In the genomic region with DNA sequence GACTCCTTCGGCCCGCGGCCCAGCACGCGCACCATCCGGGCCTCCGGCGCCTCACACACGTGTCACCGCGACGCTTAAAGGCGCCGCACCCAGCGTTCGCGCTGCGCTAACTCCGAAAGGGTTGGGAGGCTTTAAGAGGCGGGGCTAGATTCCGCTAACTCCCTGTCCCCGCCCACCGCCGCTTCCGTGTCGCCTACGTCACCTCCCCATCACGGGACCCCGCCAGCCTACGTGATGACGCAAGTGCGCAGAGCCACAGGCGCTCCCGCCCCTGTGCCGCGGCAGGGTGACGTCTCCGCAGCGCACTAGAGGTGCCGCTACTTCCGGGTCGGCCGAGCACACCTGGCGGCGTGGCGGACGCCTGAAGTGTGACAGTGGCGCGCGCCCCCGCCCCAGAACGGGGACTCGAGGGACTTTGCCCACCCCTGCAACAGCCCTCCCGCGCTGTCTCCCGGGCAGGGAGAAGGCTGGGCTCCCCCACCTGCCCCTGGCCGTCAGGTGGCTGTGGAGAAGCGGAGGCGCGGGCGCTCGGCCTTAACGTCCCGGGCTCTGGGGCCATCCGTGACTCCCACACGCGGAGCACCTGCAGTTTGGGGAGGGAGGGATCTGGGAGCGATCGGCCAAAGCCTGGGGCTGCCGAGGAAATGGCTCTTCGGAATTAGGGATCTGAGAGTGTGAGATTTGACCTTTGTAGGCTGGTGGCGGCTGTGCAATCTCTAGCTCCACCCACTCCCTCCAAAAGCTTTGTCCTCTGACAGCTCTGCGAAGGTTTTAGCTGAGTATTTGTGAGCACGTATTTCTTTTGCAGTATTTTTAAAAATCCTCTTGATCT, we compare ENCODE assay signal across 8 cellular contexts. TPM values are rescaled to one million over a fixed set of nuclear protein-coding genes. Genes with fewer than 3 reads are reported as not detected.
DNase-seq lines count a peak whose midpoint lies in the region; ATAC-seq and TF ChIP-seq lines count a peak whose summit lies in the region.

Gene USP36, minus strand, starts transcription at position 35 of the 832 bp plus-strand sequence. CDS start 4,451 bp downstream, outside the sequence.

- DNase-seq in EH (ENCODE audit: low read depth) (peak; percentile 98), H4 (ENCODE audit: low spot score) (peak; percentile 99), LoVo (ENCODE audit: low spot score) (peak; percentile 98), RWPE2 (ENCODE audit: low spot score) (peak; percentile 99), fibroblast of mammary gland (ENCODE audit: low read depth) (peak; percentile 99), natural killer cell (peak; percentile 100)
- DNase-seq in activated T-helper 2 cell treated with anti-CD3 and anti-CD28 coated beads, Interferon-gamma antibody, Interleukin-2, Interleukin-4, amounts not matched to agents 10 μg/mL and 5 μg/mL and 100 μg/mL, durations not matched to agents 14 hours and 24 hours and 36 hours (ENCODE audit: low spot score) = peak; percentile 99
- DNase-seq in stimulated activated naive CD4-positive, alpha-beta T cell treated with Interleukin-2 at 50 U/mL for 16 hours (lab: John Stamatoyannopoulos, UW) = peak; percentile 99

- ATAC-seq in RWPE2 (ENCODE audit: low read depth) (peak; percentile 86), natural killer cell (peak; percentile 82 to 94 (median 85))

- peak within 1 kb of the TSS; percentile 94 for H3K27ac Mint-ChIP-seq in activated T-helper 2 cell treated with anti-CD3 and anti-CD28 coated beads, Interferon-gamma antibody, Interleukin-2, Interleukin-4, amounts not matched to agents 10 μg/mL and 5 μg/mL and 100 μg/mL, durations not matched to agents 14 hours and 24 hours and 36 hours
- H3K27ac Mint-ChIP-seq in natural killer cell = peak within 1 kb of the TSS; percentile 92 to 96

- H3K4me1 ChIP-seq in RWPE2 (ENCODE audit: insufficient read depth, poor library complexity, severe bottlenecking) = peaks cover 4% of the 10 kb centered on the region

- H3K9me3 ChIP-seq in RWPE2 (ENCODE audit: severe bottlenecking) = no peaks in the 10 kb centered on the region

- H3K27ac ChIP-seq in RWPE2 (ENCODE audit: poor library complexity, severe bottlenecking) = peak within 1 kb of the TSS; percentile 75

- intact Hi-C loops in activated T-helper 2 cell treated with anti-CD3 and anti-CD28 coated beads, Interferon-gamma antibody, Interleukin-2, Interleukin-4, amounts not matched to agents 10 μg/mL and 5 μg/mL and 100 μg/mL, durations not matched to agents 14 hours and 24 hours and 36 hours (cut with micrococcal nuclease) = loop anchor here (1.0 to 5.0 kb wide), 3 partner anchors 22 to 344 kb away; no protein-coding TSS in a partner anchor
- intact Hi-C loops in natural killer cell (cut with micrococcal nuclease) = loop anchor here (1.0 kb wide), 1 partner anchor 24 kb away; no protein-coding TSS in a partner anchor

- H3K4me1 Mint-ChIP-seq in activated T-helper 2 cell treated with anti-CD3 and anti-CD28 coated beads, Interferon-gamma antibody, Interleukin-2, Interleukin-4, amounts not matched to agents 10 μg/mL and 5 μg/mL and 100 μg/mL, durations not matched to agents 14 hours and 24 hours and 36 hours (ENCODE audit: low read depth) = peaks cover 35% of the 10 kb centered on the region
- peaks cover 23 to 44% of the 10 kb centered on the region in 2 donors for H3K4me1 Mint-ChIP-seq in natural killer cell

- H3K27me3 Mint-ChIP-seq in activated T-helper 2 cell treated with anti-CD3 and anti-CD28 coated beads, Interferon-gamma antibody, Interleukin-2, Interleukin-4, amounts not matched to agents 10 μg/mL and 5 μg/mL and 100 μg/mL, durations not matched to agents 14 hours and 24 hours and 36 hours (ENCODE audit: low read depth) = no peaks in the 10 kb centered on the region
- H3K27me3 Mint-ChIP-seq in natural killer cell (ENCODE audit: low read depth in 2 of 2) = no peaks in the 10 kb centered on the region

- peak within 1 kb of the TSS; percentile 91 for H3K4me3 Mint-ChIP-seq in activated T-helper 2 cell treated with anti-CD3 and anti-CD28 coated beads, Interferon-gamma antibody, Interleukin-2, Interleukin-4, amounts not matched to agents 10 μg/mL and 5 μg/mL and 100 μg/mL, durations not matched to agents 14 hours and 24 hours and 36 hours (ENCODE audit: low read depth)
- peak within 1 kb of the TSS; percentile 89 for H3K4me3 Mint-ChIP-seq in natural killer cell

- peaks cover 32% of the 10 kb centered on the region for H3K36me3 Mint-ChIP-seq in activated T-helper 2 cell treated with anti-CD3 and anti-CD28 coated beads, Interferon-gamma antibody, Interleukin-2, Interleukin-4, amounts not matched to agents 10 μg/mL and 5 μg/mL and 100 μg/mL, durations not matched to agents 14 hours and 24 hours and 36 hours (ENCODE audit: low read depth)
- H3K36me3 Mint-ChIP-seq in natural killer cell = peaks cover 8% of the 10 kb centered on the region

- H3K9me3 Mint-ChIP-seq in activated T-helper 2 cell treated with anti-CD3 and anti-CD28 coated beads, Interferon-gamma antibody, Interleukin-2, Interleukin-4, amounts not matched to agents 10 μg/mL and 5 μg/mL and 100 μg/mL, durations not matched to agents 14 hours and 24 hours and 36 hours = no peaks in the 10 kb centered on the region
- no peaks in the 10 kb centered on the region for H3K9me3 Mint-ChIP-seq in natural killer cell

- no peaks in the 10 kb centered on the region for H3K27me3 ChIP-seq in RWPE2 (ENCODE audit: insufficient read depth, poor library complexity, severe bottlenecking)

- H3K4me3 ChIP-seq in RWPE2 (ENCODE audit: severe bottlenecking) (peak within 1 kb of the TSS; percentile 68), fibroblast of mammary gland (ENCODE audit: control insufficient read depth, low read depth, low read length) (peak within 1 kb of the TSS; percentile 88)

- TF ChIP-seq CTCF in RWPE2 (IDR thresholded peaks at IDR 0.05; ENCODE audit: poor library complexity, severe bottlenecking) = peak; percentile 13
- no peak for TF ChIP-seq CTCF in fibroblast of mammary gland (conservative IDR thresholded peaks at IDR 0.05; ENCODE audit: control insufficient read depth, insufficient read depth, low read depth, low read length)
- no peak for TF ChIP-seq CTCF in natural killer cell (IDR thresholded peaks at IDR 0.05)

- peaks cover 25% of the 10 kb centered on the region for H3K36me3 ChIP-seq in RWPE2 (ENCODE audit: low read depth)

RNA-seq across cellular contexts. Expression of gene USP36, which starts in this region (rescaled TPM):
- 14.3 and 20.4 TPM in 2 replicates for total RNA-seq in H4 (2014; rRNA removed; shearing (Covaris generic))
- total RNA-seq in activated T-helper 2 cell treated with anti-CD3 and anti-CD28 coated beads, Interferon-gamma antibody, Interleukin-2, Interleukin-4, amounts not matched to agents 10 μg/mL and 5 μg/mL and 100 μg/mL, durations not matched to agents 14 hours and 24 hours and 36 hours = 103 and 105 TPM in 2 replicates
- total RNA-seq in natural killer cell = 100 to 1,000 TPM; 241 to 304 (median 270) TPM

Comparison
In these comparisons a context has a peak if more than half of its experiments do, and no peak if none do; other contexts are left out.
1. Peak in every context shown above with its lines: DNase-seq, ATAC-seq, H3K4me3 ChIP-seq and H3K27ac ChIP-seq.